Comparison of ENCODE assay signal across 13 cellular contexts in the genomic region with DNA sequence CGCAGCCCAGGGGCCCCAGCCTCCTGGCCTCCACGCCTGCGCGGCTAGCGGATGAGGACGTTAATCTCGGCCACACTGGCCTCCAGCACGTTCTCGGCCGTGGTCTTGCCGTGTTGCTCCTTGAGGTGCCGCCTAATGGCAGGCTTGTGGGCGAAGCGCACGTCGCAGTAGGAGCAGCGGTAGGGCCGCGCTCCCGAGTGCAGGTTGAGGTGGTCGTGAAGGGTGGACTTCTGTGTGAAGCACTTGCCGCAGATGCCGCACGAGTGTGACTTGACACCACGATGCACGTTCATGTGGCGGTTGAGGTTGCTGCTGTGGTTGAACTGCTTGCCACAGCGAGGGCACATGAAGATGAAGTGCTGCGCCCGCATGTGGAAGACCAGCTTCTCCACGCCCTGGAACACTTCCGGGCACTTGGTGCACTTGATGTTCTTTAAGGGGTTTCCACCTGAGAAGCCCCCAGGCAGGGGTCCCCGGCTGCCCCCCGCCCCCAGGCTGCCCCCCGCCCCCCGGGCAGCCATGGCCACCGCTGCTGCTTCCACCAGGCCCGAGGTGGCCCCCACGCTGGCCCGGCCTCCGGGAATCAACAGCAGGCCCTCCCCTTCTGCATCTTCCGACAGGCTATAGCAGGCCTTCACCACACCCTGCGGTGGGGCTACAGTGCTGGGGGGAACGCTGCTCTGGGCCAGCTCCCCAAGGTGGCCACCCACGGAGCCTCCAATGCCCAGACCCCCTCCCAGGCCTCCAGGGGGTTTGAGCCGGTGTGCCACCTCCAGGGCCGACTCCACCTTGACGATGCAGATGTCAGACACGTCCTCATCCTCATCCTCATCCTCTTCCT. TPM values are rescaled to one million over a fixed set of nuclear protein-coding genes. Genes with fewer than 3 reads are reported as not detected.
DNase-seq lines count a peak whose midpoint lies in the region; ATAC-seq and TF ChIP-seq lines count a peak whose summit lies in the region.
"Had no signal": no experiment of that assay in that cellular context is flagged by ENCODE, and none has a peak within 500 bp of the region (broad histone marks: within the 10 kb centered on the region; RNA-seq: fewer than 3 reads in every experiment).

No MANE protein-coding gene starts in this region.

- peak overlapping the region in 6 of 8 donors; percentile 15 to 85 (median 58) for H3K4me3 Mint-ChIP-seq in CD4-positive, alpha-beta memory T cell
- H3K4me3 Mint-ChIP-seq in activated naive CD8-positive, alpha-beta T cell = peak overlapping the region; percentile 76
- peak overlapping the region; percentile 81 to 99 (median 89) for H3K4me3 Mint-ChIP-seq in nephron

- POLR2A ChIA-PET in CD4-positive, alpha-beta memory T cell (lab: Charles Lee; ENCODE audit: partially characterized antibody) = interaction anchor here (1.1 kb wide), 1 partner anchor 359 kb away, joined by 3 read pairs; a partner anchor contains a TSS
- POLR2A ChIA-PET in HEK293 (lab: Yijun Ruan, JAX) = interaction anchor here (0.7 to 3.1 kb wide), 4 partner anchors 16 to 52 kb away, joined by 3 to 30 read pairs (median 4); a partner anchor contains a TSS

- H3K4me1 Mint-ChIP-seq in CD4-positive, alpha-beta memory T cell = peaks cover 22 to 51% (median 34%) of the 10 kb centered on the region in 4 donors
- H3K4me1 Mint-ChIP-seq in activated naive CD8-positive, alpha-beta T cell (ENCODE audit: low read depth) = peaks cover 36% of the 10 kb centered on the region
- H3K4me1 Mint-ChIP-seq in nephron = peaks cover 32% of the 10 kb centered on the region

- ATAC-seq in GM21717 (IDR thresholded peaks at IDR 0.05; ENCODE audit: unreplicated experiment) (no peak), psoas muscle (no peak)
- ATAC-seq: activated T-cell treated with anti-CD3 and anti-CD28 coated beads, Interleukin-2, amount 50 U/mL, for 4 hours had no signal

- H3K27me3 Mint-ChIP-seq in CD4-positive, alpha-beta memory T cell = no peaks in the 10 kb centered on the region
- H3K27me3 Mint-ChIP-seq in activated naive CD8-positive, alpha-beta T cell = no peaks in the 10 kb centered on the region
- H3K27me3 Mint-ChIP-seq in nephron (ENCODE audit: low read depth) = no peaks in the 10 kb centered on the region

- H3K4me1 ChIP-seq in CD4-positive, alpha-beta memory T cell (ENCODE audit: insufficient read depth, low read length) = peaks cover 42% of the 10 kb centered on the region
- H3K4me1 ChIP-seq in HEK293 (ENCODE audit: control insufficient read depth, insufficient read depth, low read length) (peaks cover 6% of the 10 kb centered on the region), psoas muscle (peaks cover 19% of the 10 kb centered on the region)

- intact Hi-C loops in CD4-positive, alpha-beta memory T cell (cut with micrococcal nuclease) = loop anchor here (5.0 kb wide), 3 partner anchors 233 to 1307 kb away; a partner anchor contains a TSS
- intact Hi-C loops in psoas muscle (cut with DNase I) = loop anchor here (5.0 to 10.0 kb wide), 2 partner anchors 52 to 355 kb away; a partner anchor contains a TSS

- WGBS in psoas muscle, 3 donors = 76 to 81% (median 79%) methylated on average over 42 to 49 of the region's 49 CpGs

- H3K27me3 ChIP-seq in CD4-positive, alpha-beta memory T cell (ENCODE audit: insufficient read depth, low read length) = no peaks in the 10 kb centered on the region
- H3K27me3 ChIP-seq in psoas muscle (ENCODE audit: insufficient read depth in 3 of 3, low read length in 2 of 3) = no peaks in the 10 kb centered on the region

- H3K27ac Mint-ChIP-seq in CD4-positive, alpha-beta memory T cell = peak overlapping the region in 5 of 7 donors; percentile 36 to 96 (median 70)
- no peak overlapping the region for H3K27ac Mint-ChIP-seq in activated naive CD8-positive, alpha-beta T cell
- peak overlapping the region; percentile 48 to 95 (median 81) for H3K27ac Mint-ChIP-seq in nephron

- no peak for TF ChIP-seq CTCF in HEK293 (tag by site-specific recombination; IDR thresholded peaks at IDR 0.05)
- TF ChIP-seq CTCF in nephron (IDR thresholded peaks at IDR 0.05; ENCODE audit: unreplicated experiment in 3 of 3) = no peak
- TF ChIP-seq CTCF in psoas muscle (IDR thresholded peaks at IDR 0.05) = no peak
- TF ChIP-seq CTCF in coronary artery (IDR thresholded peaks at IDR 0.05) = no peak

- no peak overlapping the region for H3K27ac ChIP-seq in CD4-positive, alpha-beta memory T cell (ENCODE audit: low read depth, low read length)
- H3K27ac ChIP-seq in HEK293 (ENCODE audit: extremely low read depth, low read depth, low read length) = no peak overlapping the region
- H3K27ac ChIP-seq in psoas muscle = no peak overlapping the region
- no peak overlapping the region for H3K27ac ChIP-seq in coronary artery

- H3K4me3 ChIP-seq in CD4-positive, alpha-beta memory T cell (ENCODE audit: low read length in 2 of 2) = no peak overlapping the region
- H3K4me3 ChIP-seq in HEK293 (ENCODE audit: low read depth, low read length) (no peak overlapping the region), psoas muscle (no peak overlapping the region), coronary artery (no peak overlapping the region)

- peaks cover 0 to 23% of the 10 kb centered on the region in 2 donors for H3K36me3 Mint-ChIP-seq in CD4-positive, alpha-beta memory T cell
- no peaks in the 10 kb centered on the region for H3K36me3 Mint-ChIP-seq in activated naive CD8-positive, alpha-beta T cell
- peaks cover 7% of the 10 kb centered on the region for H3K36me3 Mint-ChIP-seq in nephron (ENCODE audit: low read depth)

- H3K9me3 ChIP-seq in CD4-positive, alpha-beta memory T cell (ENCODE audit: control insufficient read depth in 1 of 2, low read length in 2 of 2) = no peaks in the 10 kb centered on the region
- H3K9me3 ChIP-seq in HEK293 (ENCODE audit: control insufficient read depth, insufficient read depth, low read depth, low read length) = no peaks in the 10 kb centered on the region
- no peaks in the 10 kb centered on the region for H3K9me3 ChIP-seq in psoas muscle

- H3K9me3 Mint-ChIP-seq in CD4-positive, alpha-beta memory T cell = no peaks in the 10 kb centered on the region
- H3K9me3 Mint-ChIP-seq in activated naive CD8-positive, alpha-beta T cell (ENCODE audit: low read depth) = no peaks in the 10 kb centered on the region
- H3K9me3 Mint-ChIP-seq in nephron = no peaks in the 10 kb centered on the region
- H3K9me3 Mint-ChIP-seq: activated T-cell treated with anti-CD3 and anti-CD28 coated beads, Interleukin-2, amount 50 U/mL, for 4 hours had no signal

- DNase-seq in CD4-positive, alpha-beta memory T cell = peak in 1 of 5 donors; percentile 51
- DNase-seq in activated CD4-positive, CD25-positive, alpha-beta regulatory T cell (lab: John Stamatoyannopoulos, UW) = no peak
- DNase-seq in psoas muscle (no peak), coronary artery (ENCODE audit: low spot score) (no peak)
- DNase-seq: activated T-cell treated with anti-CD3 and anti-CD28 coated beads, Interleukin-2, amount 50 U/mL, for 4 hours; central memory CD4-positive, alpha-beta T cell; stimulated activated CD4-positive, alpha-beta T cell treated with anti-CD3 and anti-CD28 coated beads, Interleukin-4, amount 100 ng/mL, for 24 hours; T1000 had no signal

- H3K36me3 ChIP-seq in CD4-positive, alpha-beta memory T cell (ENCODE audit: insufficient read depth, low read length) = peaks cover 8% of the 10 kb centered on the region
- peaks cover 7 to 16% of the 10 kb centered on the region in 2 experiments for H3K36me3 ChIP-seq in HEK293 (ENCODE audit: control insufficient read depth in 2 of 2, insufficient read depth in 1 of 2, low read length in 2 of 2)
- peaks cover 0 to 10% of the 10 kb centered on the region in 2 donors for H3K36me3 ChIP-seq in psoas muscle (ENCODE audit: insufficient read depth in 1 of 2, low read depth in 1 of 2)

- CTCF ChIA-PET in CD4-positive, alpha-beta memory T cell (lab: Charles Lee; ENCODE audit: partially characterized antibody) = no interaction called here
- CTCF ChIA-PET in HEK293 (lab: Yijun Ruan, JAX) = interaction anchor here (0.6 to 1.2 kb wide), 2 partner anchors 13 to 33 kb away, joined by 4 read pairs; no protein-coding TSS in a partner anchor

TF ChIP-seq in HEK293, 187 proteins besides CTCF, POLR2A, EP300 and RAD21 (continues in another document):
- no peak for TF ChIP-seq TRIM28 (IDR thresholded peaks at IDR 0.05; ENCODE audit: borderline replicate concordance, low read length)
- no peak for TF ChIP-seq ZNF571 (tag by site-specific recombination; IDR thresholded peaks at IDR 0.05)
- TF ChIP-seq, protein P1, sequence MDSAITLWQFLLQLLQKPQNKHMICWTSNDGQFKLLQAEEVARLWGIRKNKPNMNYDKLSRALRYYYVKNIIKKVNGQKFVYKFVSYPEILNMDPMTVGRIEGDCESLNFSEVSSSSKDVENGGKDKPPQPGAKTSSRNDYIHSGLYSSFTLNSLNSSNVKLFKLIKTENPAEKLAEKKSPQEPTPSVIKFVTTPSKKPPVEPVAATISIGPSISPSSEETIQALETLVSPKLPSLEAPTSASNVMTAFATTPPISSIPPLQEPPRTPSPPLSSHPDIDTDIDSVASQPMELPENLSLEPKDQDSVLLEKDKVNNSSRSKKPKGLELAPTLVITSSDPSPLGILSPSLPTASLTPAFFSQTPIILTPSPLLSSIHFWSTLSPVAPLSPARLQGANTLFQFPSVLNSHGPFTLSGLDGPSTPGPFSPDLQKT (IDR thresholded peaks at IDR 0.05; ENCODE audit: borderline replicate concordance, low read depth, low read length) = no peak

RNA-seq across cellular contexts. Expression of a gene that starts 1.8 kb away (rescaled TPM):
- total RNA-seq in CD4-positive, alpha-beta memory T cell = 1 to 10 TPM; 2.4 to 2.5 TPM
- polyA plus RNA-seq in CD4-positive, alpha-beta memory T cell = not detected
- 1 to 10 TPM; 1.1 to 2.6 (median 1.8) TPM for total RNA-seq in psoas muscle
- 1 to 10 TPM; 2.2 to 4.6 (median 2.9) TPM for polyA plus RNA-seq in psoas muscle

RNA-seq across cellular contexts. Expression of a gene that starts 2.6 kb away (rescaled TPM):
- 10 to 100 TPM; 79.1 to 82.1 TPM for total RNA-seq in CD4-positive, alpha-beta memory T cell
- polyA plus RNA-seq in CD4-positive, alpha-beta memory T cell = 10 to 100 TPM; 24.1 to 47.9 TPM
- total RNA-seq in psoas muscle = 10 to 100 TPM in 1 of 4 donors, 1 to 10 TPM in 3; 6.8 to 14.2 (median 7.7) TPM
- polyA plus RNA-seq in psoas muscle = 10 to 100 TPM in 2 of 3 donors, 1 to 10 TPM in 1; 8.4 to 20.8 (median 13.4) TPM

RNA-seq across cellular contexts. Expression of a gene that starts 21.3 kb away (rescaled TPM):
- total RNA-seq in CD4-positive, alpha-beta memory T cell = not detected
- polyA plus RNA-seq in CD4-positive, alpha-beta memory T cell = under 1 TPM in 1 of 2 donors, not detected in 1; 0.11 TPM
- total RNA-seq in psoas muscle = under 1 TPM in 2 of 4 donors, not detected in 2; 0.23 to 0.24 TPM
- polyA plus RNA-seq in psoas muscle = under 1 TPM; 0.03 to 0.14 (median 0.08) TPM

RNA-seq across cellular contexts. Expression of a gene that starts 27.4 kb away (rescaled TPM):
- 1 to 10 TPM; 2.1 to 3.2 TPM for total RNA-seq in CD4-positive, alpha-beta memory T cell
- not detected for polyA plus RNA-seq in CD4-positive, alpha-beta memory T cell
- total RNA-seq in psoas muscle = 1 to 10 TPM; 1.5 to 5.5 (median 3.5) TPM
- polyA plus RNA-seq in psoas muscle = 1 to 10 TPM in 1 of 3 donors, under 1 TPM in 2; 0.77 to 1.2 (median 0.99) TPM
- total RNA-seq: epithelial cell of proximal tubule had no signal

RNA-seq across cellular contexts. Expression of a gene that starts 37.5 kb away (rescaled TPM):
- 10 to 100 TPM; 19.6 to 21.1 TPM for total RNA-seq in CD4-positive, alpha-beta memory T cell
- polyA plus RNA-seq in CD4-positive, alpha-beta memory T cell = 10 to 100 TPM; 22.5 to 23.4 TPM
- total RNA-seq in psoas muscle = 10 to 100 TPM; 14.2 to 20.6 (median 18.6) TPM
- polyA plus RNA-seq in psoas muscle = 10 to 100 TPM; 25.2 to 39.8 (median 29.4) TPM

Comparison
In these comparisons a context has a peak if more than half of its experiments do, and no peak if none do; other contexts are left out.
1. RNA of a gene that starts 2.6 kb away (total RNA-seq): 79.1 to 82.1 TPM in CD4-positive, alpha-beta memory T cell; 6.8 to 14.2 TPM in psoas muscle; every median in the first group is over 4 times any median in the second.
2. Peak in every context shown above with its lines, with median percentiles within 50 percentile points of each other: H3K4me3 Mint-ChIP-seq.